In the genomic region with DNA sequence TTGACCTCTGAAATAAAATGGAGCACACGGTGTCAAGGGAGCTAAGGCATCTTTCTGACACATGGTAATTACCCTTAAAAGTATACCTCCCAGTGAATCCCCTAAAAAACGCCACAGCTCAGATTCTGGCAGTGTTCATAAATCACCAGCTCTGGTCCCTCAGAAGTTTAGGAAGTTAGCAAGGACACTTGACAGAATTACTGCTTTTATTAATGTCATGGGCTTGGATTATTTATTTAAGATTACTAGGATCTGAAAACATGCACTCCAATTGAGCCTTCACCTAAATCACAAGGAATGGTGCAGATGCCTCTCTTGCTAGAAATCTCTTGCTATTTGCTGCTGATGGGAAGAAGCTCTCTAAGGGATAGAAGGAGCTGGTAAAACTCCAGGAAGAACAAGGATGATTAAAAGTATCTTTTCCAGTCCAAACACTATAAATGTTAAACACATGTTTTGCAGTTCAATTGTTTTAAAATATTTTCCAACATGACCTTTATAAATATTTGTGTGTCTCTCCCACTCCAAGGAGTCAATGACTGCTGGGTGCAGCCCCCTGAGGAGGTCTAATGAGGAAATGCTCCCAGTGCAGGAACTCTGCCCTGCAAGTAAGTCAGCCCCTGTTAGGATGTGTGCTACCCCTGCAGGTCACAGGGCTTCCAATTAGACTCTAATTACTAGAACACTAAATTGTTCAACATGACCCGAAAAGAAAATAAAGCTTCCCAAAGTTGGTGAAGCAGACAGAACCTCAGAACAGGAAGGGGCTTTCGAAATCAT, we compare ENCODE assay signal across 24 cellular contexts.
"Had no signal": no experiment of that assay in that cellular context is flagged by ENCODE, and none has a peak within 500 bp of the region (broad histone marks: within the 10 kb centered on the region; RNA-seq: fewer than 3 reads in every experiment).

No MANE protein-coding gene starts in this region.

- H3K9me3 ChIP-seq: right lobe of liver, suprapubic skin had no signal

- H3K27ac ChIP-seq: cardiac muscle cell, dorsolateral prefrontal cortex, right lobe of liver, suprapubic skin had no signal

- H3K4me3 ChIP-seq: cardiac muscle cell, dorsolateral prefrontal cortex, right lobe of liver, smooth muscle cell, suprapubic skin had no signal

- H3K36me3 Mint-ChIP-seq: activated naive CD4-positive, alpha-beta T cell treated with anti-CD3 and anti-CD28 coated beads, Interleukin-2, amount 50 U/mL, for 72 hours; memory B cell; natural killer cell had no signal

- DNase-seq: activated B cell treated with CpG ODN at 0.5 μM for 24 hours; activated CD4-positive, alpha-beta T cell treated with anti-CD3 and anti-CD28 coated beads, Interleukin-2, amount 10 ng/mL, durations not matched to agents 24 days and 14 days; activated CD8-positive, alpha-beta memory T cell treated with anti-CD3 and anti-CD28 coated beads, Interleukin-2, amount 50 U/mL, for 4 hours; activated CD8-positive, alpha-beta T cell treated with anti-CD3 and anti-CD28 coated beads, Interleukin-2, amount 10 ng/mL, durations not matched to agents 7 days and 5 days; activated gamma-delta T cell; activated T-cell treated with anti-CD3 and anti-CD28 coated beads, Interleukin-2, amount 50 U/mL, for 48 hours; dorsolateral prefrontal cortex; endodermal cell; erythroblast; hippocampal formation; left ventricle myocardium superior; natural killer cell; nucleus accumbens; right lobe of liver; stimulated activated naive CD8-positive, alpha-beta T cell treated with anti-CD3 and anti-CD28 coated beads, Interleukin-15, Interleukin-2, amounts not matched to agents 100 U/mL and 50 U/mL, for 24 hours had no signal

- H3K27ac Mint-ChIP-seq: activated B cell treated with CpG ODN at 0.5 μM for 24 hours; activated CD4-positive, alpha-beta T cell treated with anti-CD3 and anti-CD28 coated beads, Interleukin-2, amount 10 ng/mL, durations not matched to agents 24 days and 14 days; activated CD8-positive, alpha-beta T cell treated with anti-CD3 and anti-CD28 coated beads, Interleukin-2, amount 10 ng/mL, durations not matched to agents 7 days and 5 days; activated naive CD4-positive, alpha-beta T cell treated with anti-CD3 and anti-CD28 coated beads, Interleukin-2, amount 50 U/mL, for 72 hours; endodermal cell; memory B cell; natural killer cell; progenitor cell of endocrine pancreas; T-helper 2 cell treated with Interferon-gamma antibody and Interleukin-4, amounts not matched to agents 5 μg/mL and 100 μg/mL, for 36 hours; type B pancreatic cell had no signal

- H3K4me1 ChIP-seq: suprapubic skin had no signal

- H3K4me2 ChIP-seq: smooth muscle cell had no signal

- H3K9me3 Mint-ChIP-seq: activated CD4-positive, alpha-beta T cell treated with anti-CD3 and anti-CD28 coated beads, Interleukin-2, amount 10 ng/mL, durations not matched to agents 24 days and 14 days; endodermal cell; T-helper 2 cell treated with Interferon-gamma antibody and Interleukin-4, amounts not matched to agents 5 μg/mL and 100 μg/mL, for 36 hours had no signal

- H3K4me3 Mint-ChIP-seq: activated B cell treated with CpG ODN at 0.5 μM for 24 hours; activated CD4-positive, alpha-beta T cell treated with anti-CD3 and anti-CD28 coated beads, Interleukin-2, amount 10 ng/mL, durations not matched to agents 24 days and 14 days; activated CD8-positive, alpha-beta T cell treated with anti-CD3 and anti-CD28 coated beads, Interleukin-2, amount 10 ng/mL, durations not matched to agents 7 days and 5 days; endodermal cell; memory B cell; natural killer cell; T-helper 2 cell treated with Interferon-gamma antibody and Interleukin-4, amounts not matched to agents 5 μg/mL and 100 μg/mL, for 36 hours had no signal

- H3K27me3 ChIP-seq: cardiac muscle cell, dorsolateral prefrontal cortex, right lobe of liver had no signal

- FAIRE-seq: keratinocyte had no signal

- ATAC-seq: activated CD8-positive, alpha-beta T cell treated with anti-CD3 and anti-CD28 coated beads, Interleukin-2, amount 10 ng/mL, durations not matched to agents 7 days and 5 days; activated naive CD4-positive, alpha-beta T cell treated with anti-CD3 and anti-CD28 coated beads, Interleukin-2, amount 50 U/mL, for 72 hours; left ventricle myocardium superior; natural killer cell; right lobe of liver; stimulated activated naive CD8-positive, alpha-beta T cell treated with anti-CD3 and anti-CD28 coated beads, Interleukin-15, Interleukin-2, amounts not matched to agents 100 U/mL and 50 U/mL, for 24 hours had no signal

- H3K36me3 ChIP-seq: cardiac muscle cell, right lobe of liver, suprapubic skin had no signal

- H3K27me3 Mint-ChIP-seq: activated B cell treated with CpG ODN at 0.5 μM for 24 hours; activated CD4-positive, alpha-beta T cell treated with anti-CD3 and anti-CD28 coated beads, Interleukin-2, amount 10 ng/mL, durations not matched to agents 24 days and 14 days; memory B cell; type B pancreatic cell had no signal

- H3K4me1 Mint-ChIP-seq: activated B cell treated with CpG ODN at 0.5 μM for 24 hours; activated CD4-positive, alpha-beta T cell treated with anti-CD3 and anti-CD28 coated beads, Interleukin-2, amount 10 ng/mL, durations not matched to agents 24 days and 14 days; memory B cell; natural killer cell had no signal
